In the genomic region with DNA sequence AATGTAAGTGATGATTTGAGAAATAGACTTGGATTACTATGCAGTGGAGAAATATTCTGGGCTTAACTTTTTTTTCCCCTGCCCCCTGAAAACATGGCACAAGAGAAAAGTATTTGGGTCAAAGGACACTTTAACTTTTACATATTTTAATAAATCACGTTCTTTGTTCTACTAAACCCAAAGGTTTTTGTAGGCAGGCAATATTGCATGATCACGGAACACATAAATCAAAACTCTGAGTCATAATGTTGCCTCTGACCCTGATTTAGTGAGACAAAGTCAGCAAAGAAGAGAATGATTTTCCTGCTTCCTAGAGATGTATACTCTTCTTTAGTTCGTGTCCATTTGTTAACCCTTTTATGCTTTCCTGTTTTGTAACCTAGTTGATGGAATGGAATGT, we compare ENCODE assay signal across 18 cellular contexts. TPM values are rescaled to one million over a fixed set of nuclear protein-coding genes. Genes with fewer than 3 reads are reported as not detected.
DNase-seq lines count a peak whose midpoint lies in the region; ATAC-seq, FAIRE-seq and TF ChIP-seq lines count a peak whose summit lies in the region.
"Had no signal": no experiment of that assay in that cellular context is flagged by ENCODE, and none has a peak within 500 bp of the region (broad histone marks: within the 10 kb centered on the region; RNA-seq: fewer than 3 reads in every experiment).

No MANE protein-coding gene starts in this region.

- H3K27ac ChIP-seq in ACC112 (ENCODE audit: low read depth, low read length) = peak overlapping the region; percentile 27
- H3K27ac ChIP-seq: KMS-11, Peyer's patch had no signal

- no peaks in the 10 kb centered on the region for H3K27me3 ChIP-seq in ACC112 (ENCODE audit: insufficient read depth, low read length)
- H3K27me3 ChIP-seq: Peyer's patch had no signal

- peak; percentile 72 for DNase-seq in NCI-H226
- DNase-seq in choroid plexus epithelial cell (ENCODE audit: low read depth) = peak; percentile 20
- DNase-seq in left kidney (ENCODE audit: low read depth, low spot score) = peak; percentile 10
- no peak for DNase-seq in GM12892 (ENCODE audit: insufficient read length)
- no peak for DNase-seq in GM13977 (ENCODE audit: low spot score)
- DNase-seq in C1 segment of cervical spinal cord (lab: John Stamatoyannopoulos, UW) = no peak
- DNase-seq: activated CD4-positive, alpha-beta T cell treated with anti-CD3 and anti-CD28 coated beads, Interleukin-2, amount 50 U/mL, for 4 hours; activated naive CD4-positive, alpha-beta T cell treated with anti-CD3 and anti-CD28 coated beads, Interleukin-2, amount 10 ng/mL, durations not matched to agents 7 days and 5 days; cortex of kidney; hypothalamus; NCI-H1105; NCI-H748 treated with DMSO at 0.1 percent for 48 hours; Peyer's patch; stimulated activated CD4-positive, alpha-beta T cell treated with anti-CD3 and anti-CD28 coated beads, Interleukin-1b, Interleukin-23, amount 100 ng/mL, for 48 hours had no signal

- no peak for TF ChIP-seq POLR2A in GM12892 (IDR thresholded peaks at IDR 0.05; ENCODE audit: low read depth, low read length)

- H3K36me3 ChIP-seq in ACC112 (ENCODE audit: insufficient read depth, low read length) = no peaks in the 10 kb centered on the region
- H3K36me3 ChIP-seq: Peyer's patch had no signal

- peaks cover 9% of the 10 kb centered on the region for H3K4me1 ChIP-seq in ACC112 (ENCODE audit: control insufficient read depth, insufficient read depth, low read length, unreplicated experiment)
- H3K4me1 ChIP-seq: Peyer's patch had no signal

- H3K79me2 ChIP-seq in ACC112 (ENCODE audit: control insufficient read depth, insufficient read depth, low read length, unreplicated experiment) = no peaks in the 10 kb centered on the region

- H2AFZ ChIP-seq in ACC112 (ENCODE audit: low read length, unreplicated experiment) = peak overlapping the region; percentile 44

- peak overlapping the region; percentile 2; the same call in 1 of the 2 replicates for H3K4me3 ChIP-seq in ACC112 (ENCODE audit: low read depth, low read length)
- no peak overlapping the region for H3K4me3 ChIP-seq in choroid plexus epithelial cell (ENCODE audit: low read depth, low read length)
- H3K4me3 ChIP-seq: Peyer's patch had no signal

- TF ChIP-seq CTCF in choroid plexus epithelial cell (conservative IDR thresholded peaks at IDR 0.05; ENCODE audit: low read depth, low read length) (no peak), GM13977 (IDR thresholded peaks at IDR 0.05; ENCODE audit: extremely low read depth, insufficient read depth, missing control alignments) (no peak)

- in situ Hi-C loops in GM13977 (cut with MboI; ENCODE audit: low pct_unique_long_range_greater_than_20kb, low sequenced_read_pairs, unreplicated experiment) = no loop called here

- ATAC-seq in GM19324 (IDR thresholded peaks at IDR 0.05; ENCODE audit: low FRiP score, unreplicated experiment) = no peak

- no peak for FAIRE-seq in GM12892 (lab: Jason Lieb, UNC)
- FAIRE-seq: G401.6 had no signal

RNA-seq across cellular contexts. Expression of gene ABCD2, which starts 38.0 kb away (rescaled TPM):
- polyA plus RNA-seq in GM12892 (2012; ENCODE audit: missing spikeins) = 4.3 TPM

Comparison
In these comparisons a context has a peak if more than half of its experiments do, and no peak if none do; other contexts are left out.
1. DNase-seq: peak in NCI-H226 (single experiment), choroid plexus epithelial cell (single experiment) and left kidney (single experiment); none in GM12892 (single experiment), GM13977 (single experiment) and C1 segment of cervical spinal cord (0 of 14).